Comparison of ENCODE assay signal across 8 cellular contexts in genomic region chr12:20646239-20646827, GRCh38. TPM values are rescaled to one million over a fixed set of nuclear protein-coding genes. Genes with fewer than 3 reads are reported as not detected.
DNase-seq lines count a peak whose midpoint lies in the region; ATAC-seq lines count a peak whose summit lies in the region.

No MANE protein-coding gene starts in this region.

- no peak overlapping the region for H3K27ac Mint-ChIP-seq in stimulated activated naive B cell treated with anti-CD40 and anti-IgM and Interleukin-4, amounts not matched to agents 10 μg/mL and 1 μg/mL and 100 μg/mL, for 72 hours

- no peaks in the 10 kb centered on the region for H3K9me3 Mint-ChIP-seq in stimulated activated naive B cell treated with anti-CD40 and anti-IgM and Interleukin-4, amounts not matched to agents 10 μg/mL and 1 μg/mL and 100 μg/mL, for 72 hours

- peak; percentile 50 to 57 for ATAC-seq in stimulated activated naive B cell treated with anti-CD40 and anti-IgM and Interleukin-4, amounts not matched to agents 10 μg/mL and 1 μg/mL and 100 μg/mL, for 72 hours (replicated peaks)
- no peak for ATAC-seq in GM18909 (IDR thresholded peaks at IDR 0.05; ENCODE audit: poor library complexity, unreplicated experiment)

- H3K4me1 Mint-ChIP-seq in stimulated activated naive B cell treated with anti-CD40 and anti-IgM and Interleukin-4, amounts not matched to agents 10 μg/mL and 1 μg/mL and 100 μg/mL, for 72 hours = no peaks in the 10 kb centered on the region

- DNase-seq in GM03348 (ENCODE audit: low spot score) (peak; percentile 62), KG1 (lab: John Stamatoyannopoulos, UW) (peak; percentile 0), SK-N-DZ (ENCODE audit: low spot score) (peak; percentile 56), glomerular visceral epithelial cell (ENCODE audit: extremely low spot score) (peak; percentile 26), GM19240 (ENCODE audit: insufficient read length, low spot score) (no peak), NCI-H226 (no peak)
- no peak for DNase-seq in stimulated activated naive B cell treated with anti-CD40 and anti-IgM and Interleukin-4, amounts not matched to agents 10 μg/mL and 1 μg/mL and 100 μg/mL, for 72 hours

- H3K27me3 Mint-ChIP-seq in stimulated activated naive B cell treated with anti-CD40 and anti-IgM and Interleukin-4, amounts not matched to agents 10 μg/mL and 1 μg/mL and 100 μg/mL, for 72 hours = no peaks in the 10 kb centered on the region

- no peaks in the 10 kb centered on the region for H3K36me3 Mint-ChIP-seq in stimulated activated naive B cell treated with anti-CD40 and anti-IgM and Interleukin-4, amounts not matched to agents 10 μg/mL and 1 μg/mL and 100 μg/mL, for 72 hours

- no peak overlapping the region for H3K4me3 Mint-ChIP-seq in stimulated activated naive B cell treated with anti-CD40 and anti-IgM and Interleukin-4, amounts not matched to agents 10 μg/mL and 1 μg/mL and 100 μg/mL, for 72 hours

RNA-seq across cellular contexts. Expression of gene SLCO1C1, which starts 48.8 kb away (rescaled TPM):
- polyA plus RNA-seq in SK-N-DZ (2014; cell fraction: cytosol; rRNA removed) = not detected in 2 replicates
- not detected in 2 replicates for polyA plus RNA-seq in SK-N-DZ (2014; cell fraction: nucleus; rRNA removed)

Comparison
In these comparisons a context has a peak if more than half of its experiments do, and no peak if none do; other contexts are left out.
1. DNase-seq: peak in GM03348 (single experiment), KG1 (single experiment), SK-N-DZ (single experiment) and glomerular visceral epithelial cell (single experiment); none in stimulated activated naive B cell treated with anti-CD40 and anti-IgM and Interleukin-4, amounts not matched to agents 10 μg/mL and 1 μg/mL and 100 μg/mL, for 72 hours (single experiment), GM19240 (single experiment) and NCI-H226 (single experiment).